Comparison of ENCODE assay signal across 23 cellular contexts in genomic region chr17:36505171-36505570, GRCh38. TPM values are rescaled to one million over a fixed set of nuclear protein-coding genes. Genes with fewer than 3 reads are reported as not detected.
DNase-seq lines count a peak whose midpoint lies in the region; ATAC-seq, FAIRE-seq and TF ChIP-seq lines count a peak whose summit lies in the region.
"Had no signal": no experiment of that assay in that cellular context is flagged by ENCODE, and none has a peak within 500 bp of the region (broad histone marks: within the 10 kb centered on the region; RNA-seq: fewer than 3 reads in every experiment).

No MANE protein-coding gene starts in this region.

- H3K36me3 Mint-ChIP-seq in Calu3 (ENCODE audit: insufficient read depth, unreplicated experiment): peaks cover 40% of the 10 kb centered on the region

- H3K9me3 ChIP-seq in K562 (replicated peaks; ENCODE audit: control insufficient read depth, insufficient read depth, low read depth, low read length): no peaks in the 10 kb centered on the region
- H3K9me3 ChIP-seq: Caco-2 had no signal

- no peaks in the 10 kb centered on the region for H3K27me3 ChIP-seq in K562 (ENCODE audit: control insufficient read depth in 2 of 2, insufficient read depth in 2 of 2, low read length in 2 of 2)

- DNase-seq in DMS 273 (lab: John Stamatoyannopoulos, UW; ENCODE audit: unreplicated experiment) (peak; percentile 24), DMS 273 treated with DMSO at 0.1 percent for 48 hours (lab: John Stamatoyannopoulos, UW) (no peak), Calu3 (no peak), K562 (ENCODE audit: extremely low read depth in 1 of 4, low spot score in 3 of 4) (no peak), mesenteric fat pad (ENCODE audit: low spot score) (peak; percentile 81), HPDE6-E6E7 (ENCODE audit: extremely low spot score) (no peak)
- DNase-seq in activated CD4-positive, alpha-beta T cell treated with anti-CD3 and anti-CD28 coated beads for 1 hour: no peak
- DNase-seq: Caco-2; CD8-positive, alpha-beta T cell; GM23248; H9; KG1; MM.1S; NCI-H2029; NCI-H446 treated with DMSO at 0.1 percent for 48 hours; NCI-H69; RPMI8226; SHP77 had no signal

- no peak for TF ChIP-seq RAD21 in K562 (CRISPR knock-in tag; conservative IDR thresholded peaks at IDR 0.05 in 1 of 2, IDR thresholded peaks at IDR 0.05 in 1 of 2)

- intact Hi-C loops in Calu3 (cut with micrococcal nuclease; ENCODE audit: unreplicated experiment) (no loop called here), K562 (cut with micrococcal nuclease) (no loop called here)

- no peak for TF ChIP-seq EP300 in K562 (IDR thresholded peaks at IDR 0.05; ENCODE audit: low read length)

- H3K27me3 Mint-ChIP-seq in Calu3 (ENCODE audit: unreplicated experiment): no peaks in the 10 kb centered on the region
- H3K27me3 Mint-ChIP-seq: B cell had no signal

- peak overlapping the region; percentile 21 for H3K27ac Mint-ChIP-seq in Calu3 (ENCODE audit: unreplicated experiment)
- H3K27ac Mint-ChIP-seq: B cell; CD8-positive, alpha-beta T cell had no signal

- H3K36me3 ChIP-seq in K562 (ENCODE audit: control insufficient read depth, insufficient read depth, low read length): peaks cover 98% of the 10 kb centered on the region

- no peak overlapping the region for H3K27ac ChIP-seq in K562 (ENCODE audit: extremely low read depth, low read depth, low read length)
- H3K27ac ChIP-seq: 22Rv1, C4-2B, GM23248 had no signal

- H4K20me1 ChIP-seq in K562 (replicated peaks; ENCODE audit: control insufficient read depth, insufficient read depth, low read length): no peaks in the 10 kb centered on the region; the same call in 1 of the 2 replicates

- WGBS in K562 (ENCODE audit: insufficient coverage, low coverage, missing lambda C conversion rate): 89% methylated on average over 7 of the region's 8 CpGs

- no peaks in the 10 kb centered on the region for H3K79me2 ChIP-seq in K562 (ENCODE audit: control insufficient read depth, insufficient read depth, low read length)

- in situ Hi-C loops in K562 (cut with MboI): no loop called here

- BruUV-seq in Calu3 (replicated peaks; lab: Mats Ljungman, UMichigan) (no TSS peak), K562 (replicated peaks; lab: Mats Ljungman, UMichigan) (no TSS peak)

- H2AFZ ChIP-seq in K562 (ENCODE audit: low read depth, low read length): no peak overlapping the region
- H2AFZ ChIP-seq: GM23248 had no signal

- TF ChIP-seq CTCF in Calu3 (IDR thresholded peaks at IDR 0.05; ENCODE audit: unreplicated experiment) (no peak), K562 (IDR thresholded peaks at IDR 0.05 in 2 of 3, conservative IDR thresholded peaks at IDR 0.05 in 1 of 3; ENCODE audit: insufficient read depth in 2 of 3, low read depth in 1 of 3, low read length in 3 of 3) (no peak)

- H3K9me3 Mint-ChIP-seq in Calu3 (ENCODE audit: low read depth, unreplicated experiment): no peaks in the 10 kb centered on the region
- H3K9me3 Mint-ChIP-seq: CD8-positive, alpha-beta T cell; H9 had no signal

- H3K9me1 ChIP-seq in K562 (ENCODE audit: control insufficient read depth, insufficient read depth, low read length): no peaks in the 10 kb centered on the region

- peaks cover 0 to 3% of the 10 kb centered on the region in 2 experiments; a peak in 1 of 5 replicates for H3K4me1 ChIP-seq in K562 (replicated peaks in 1 of 2; ENCODE audit: control insufficient read depth in 2 of 2, insufficient read depth in 2 of 2, low read length in 2 of 2)
- H3K4me1 ChIP-seq: Caco-2 had no signal

- H3K4me3 Mint-ChIP-seq in Calu3 (ENCODE audit: low read depth, unreplicated experiment): no peak overlapping the region
- H3K4me3 Mint-ChIP-seq: B cell; CD8-positive, alpha-beta T cell; H9 had no signal

- no peak for ATAC-seq in K562
- ATAC-seq: CD8-positive, alpha-beta T cell had no signal

- no peak for FAIRE-seq in K562 (lab: Jason Lieb, UNC)
- FAIRE-seq: GM18507, HTR-8/SVneo had no signal

- no peak overlapping the region for H3K4me3 ChIP-seq in K562
- H3K4me3 ChIP-seq: GM23248 had no signal

- CTCF ChIA-PET in Calu3 (lab: Charles Lee): no interaction called here
- CTCF ChIA-PET in K562 (lab: Yijun Ruan, JAX; ENCODE audit: low intra/inter-chr PET ratio): no interaction called here

- no peaks in the 10 kb centered on the region for H3K4me1 Mint-ChIP-seq in Calu3 (ENCODE audit: low read depth, unreplicated experiment)
- H3K4me1 Mint-ChIP-seq: B cell, H9 had no signal

- TF ChIP-seq POLR2A in K562 (conservative IDR thresholded peaks at IDR 0.05): no peak

- POLR2A ChIA-PET in K562 (lab: Yijun Ruan, JAX): interaction anchor here (0.7 to 1.3 kb wide), 3 partner anchors 10 to 21 kb away, joined by 3 to 5 read pairs (median 4); partner anchors contain the start of gene ZNHIT3

- no peak overlapping the region for H3K4me2 ChIP-seq in K562 (ENCODE audit: insufficient read depth, low read length)

- 0 out of 4 replicates have a peak overlapping the region, but pooled peaks of 1 of the 2 experiments have one; percentile 29 for H3K9ac ChIP-seq in K562 (ENCODE audit: insufficient read depth in 1 of 2, low read depth in 2 of 2, low read length in 2 of 2)
- H3K9ac ChIP-seq: GM23248 had no signal

RNA-seq across cellular contexts. Expression of gene ZNHIT3, which starts 18.7 kb away (rescaled TPM):
- total RNA-seq in Calu3 (2022): 32.6 and 33.6 TPM in 2 replicates
- 32.7 and 39.4 TPM in 2 replicates for total RNA-seq in K562 (2011; cell fraction: chromatin; rRNA removed; ENCODE audit: low replicate concordance)
- 29.9 and 34.3 TPM in 2 replicates for total RNA-seq in K562 (2011; cell fraction: nucleolus; rRNA removed)
- total RNA-seq in K562 (2011; cell fraction: nucleoplasm; rRNA removed): 39.5 and 43.7 TPM in 2 replicates
- total RNA-seq in K562 (2014; rRNA removed): 45.0 and 52.6 TPM in 2 replicates
- 90.9 and 92.3 TPM in 2 replicates for total RNA-seq in K562 (2014; rRNA removed; fragmentation: Illumina TruSeq; extraction: Trizol)
- 79.6 and 88.4 TPM in 2 replicates for total RNA-seq in K562 (2015; rRNA removed; fragmentation: Illumina TruSeq; extraction: Trizol)
- 52.0 and 60.6 TPM in 2 replicates for total RNA-seq in K562 (2021)
- 103 and 146 TPM in 2 replicates for polyA plus RNA-seq in K562 (2011; rRNA removed)
- polyA plus RNA-seq in K562 (2011; cell fraction: cytosol; rRNA removed): 68.0 and 87.6 TPM in 2 replicates
- polyA plus RNA-seq in K562 (2011; cell fraction: nucleus; rRNA removed): 35.6 and 45.0 TPM in 2 replicates
- polyA plus RNA-seq in K562 (2012): 62.6 and 68.8 TPM in 2 replicates
- polyA plus RNA-seq in K562 (2014; fragmentation: Illumina TruSeq; extraction: Trizol): 72.5 and 76.3 TPM in 2 replicates
- 100 to 1,000 TPM; 270 to 300 TPM for polyA plus RNA-seq in K562 (2014; fragmentation: Nextera tagmentation; extraction: Ambion mirVana)
- 88.4 and 95.7 TPM in 2 replicates for polyA plus RNA-seq in K562 (2014; rRNA removed)
- 40.6 and 42.8 TPM in 2 replicates for polyA minus RNA-seq in K562 (2011; rRNA and poly(A)+ RNA removed)
- polyA minus RNA-seq in K562 (2011; cell fraction: cytosol; rRNA and poly(A)+ RNA removed): 14.8 and 15.9 TPM in 2 replicates
- 14.4 and 18.1 TPM in 2 replicates for polyA minus RNA-seq in K562 (2011; cell fraction: nucleus; rRNA and poly(A)+ RNA removed)
- total RNA-seq in mesenteric fat pad: 19.1 TPM

RNA-seq across cellular contexts. Expression of gene MYO19, which starts 29.5 kb away (rescaled TPM):
- total RNA-seq in Calu3 (2022) (155 and 156 TPM in 2 replicates), K562 (2014; rRNA removed) (129 and 163 TPM in 2 replicates), K562 (2014; rRNA removed; fragmentation: Illumina TruSeq; extraction: Trizol) (106 and 112 TPM in 2 replicates), K562 (2015; rRNA removed; fragmentation: Illumina TruSeq; extraction: Trizol) (117 and 121 TPM in 2 replicates), K562 (2021) (136 and 153 TPM in 2 replicates), mesenteric fat pad (46.8 TPM)
- 1,055 and 1,571 TPM in 2 replicates for total RNA-seq in K562 (2011; cell fraction: chromatin; rRNA removed; ENCODE audit: low replicate concordance)
- 696 and 717 TPM in 2 replicates for total RNA-seq in K562 (2011; cell fraction: nucleolus; rRNA removed)
- 748 and 751 TPM in 2 replicates for total RNA-seq in K562 (2011; cell fraction: nucleoplasm; rRNA removed)
- polyA plus RNA-seq in K562 (2011; rRNA removed) (115 and 135 TPM in 2 replicates), K562 (2014; fragmentation: Illumina TruSeq; extraction: Trizol) (139 and 162 TPM in 2 replicates), K562 (2014; fragmentation: Nextera tagmentation; extraction: Ambion mirVana) (10 to 100 TPM; 21.6 to 24.5 TPM), K562 (2014; rRNA removed) (176 and 178 TPM in 2 replicates)
- 96.3 and 184 TPM in 2 replicates for polyA plus RNA-seq in K562 (2011; cell fraction: cytosol; rRNA removed)
- 697 and 1,515 TPM in 2 replicates for polyA plus RNA-seq in K562 (2011; cell fraction: nucleus; rRNA removed)
- polyA plus RNA-seq in K562 (2012): 69.8 and 106 TPM in 2 replicates
- 105 and 166 TPM in 2 replicates for polyA minus RNA-seq in K562 (2011; rRNA and poly(A)+ RNA removed)
- polyA minus RNA-seq in K562 (2011; cell fraction: cytosol; rRNA and poly(A)+ RNA removed): 66.4 and 70.3 TPM in 2 replicates
- polyA minus RNA-seq in K562 (2011; cell fraction: nucleus; rRNA and poly(A)+ RNA removed): 226 and 316 TPM in 2 replicates

RNA-seq across cellular contexts. Expression of gene PIGW, which starts 29.6 kb away (rescaled TPM):
- total RNA-seq in Calu3 (2022) (71.1 and 78.9 TPM in 2 replicates), K562 (2014; rRNA removed) (13.0 and 13.8 TPM in 2 replicates), K562 (2014; rRNA removed; fragmentation: Illumina TruSeq; extraction: Trizol) (24.7 and 27.8 TPM in 2 replicates), K562 (2015; rRNA removed; fragmentation: Illumina TruSeq; extraction: Trizol) (21.2 TPM in 2 replicates), K562 (2021) (22.1 and 26.9 TPM in 2 replicates), mesenteric fat pad (8.9 TPM)
- 12.0 and 21.0 TPM in 2 replicates for total RNA-seq in K562 (2011; cell fraction: chromatin; rRNA removed; ENCODE audit: low replicate concordance)
- total RNA-seq in K562 (2011; cell fraction: nucleolus; rRNA removed): 9.6 and 12.7 TPM in 2 replicates
- total RNA-seq in K562 (2011; cell fraction: nucleoplasm; rRNA removed): 22.6 and 29.7 TPM in 2 replicates
- polyA plus RNA-seq in K562 (2011; rRNA removed) (14.5 and 26.2 TPM in 2 replicates), K562 (2014; fragmentation: Illumina TruSeq; extraction: Trizol) (29.4 and 33.9 TPM in 2 replicates), K562 (2014; fragmentation: Nextera tagmentation; extraction: Ambion mirVana) (10 to 100 TPM in 1 of 2 experiments, 1 to 10 TPM in 1; 9.5 to 15.4 TPM), K562 (2014; rRNA removed) (16.5 and 25.0 TPM in 2 replicates)
- polyA plus RNA-seq in K562 (2011; cell fraction: cytosol; rRNA removed): 11.9 and 12.9 TPM in 2 replicates
- polyA plus RNA-seq in K562 (2011; cell fraction: nucleus; rRNA removed): 5.3 and 6.3 TPM in 2 replicates
- 13.2 and 26.4 TPM in 2 replicates for polyA plus RNA-seq in K562 (2012)
- 6.9 and 11.8 TPM in 2 replicates for polyA minus RNA-seq in K562 (2011; rRNA and poly(A)+ RNA removed)
- 4.5 and 8.8 TPM in 2 replicates for polyA minus RNA-seq in K562 (2011; cell fraction: cytosol; rRNA and poly(A)+ RNA removed)
- polyA minus RNA-seq in K562 (2011; cell fraction: nucleus; rRNA and poly(A)+ RNA removed): 4.6 and 5.0 TPM in 2 replicates

RNA-seq across cellular contexts. Expression of gene GGNBP2, which starts 39.5 kb away (rescaled TPM):
- total RNA-seq in Calu3 (2022) (266 and 274 TPM in 2 replicates), K562 (2014; rRNA removed) (46.9 and 51.4 TPM in 2 replicates), K562 (2014; rRNA removed; fragmentation: Illumina TruSeq; extraction: Trizol) (64.1 and 66.0 TPM in 2 replicates), K562 (2015; rRNA removed; fragmentation: Illumina TruSeq; extraction: Trizol) (61.5 and 71.3 TPM in 2 replicates), K562 (2021) (53.2 and 60.5 TPM in 2 replicates), mesenteric fat pad (75.4 TPM)
- 160 and 249 TPM in 2 replicates for total RNA-seq in K562 (2011; cell fraction: chromatin; rRNA removed; ENCODE audit: low replicate concordance)
- 57.2 and 67.9 TPM in 2 replicates for total RNA-seq in K562 (2011; cell fraction: nucleolus; rRNA removed)
- 114 and 172 TPM in 2 replicates for total RNA-seq in K562 (2011; cell fraction: nucleoplasm; rRNA removed)
- polyA plus RNA-seq in K562 (2011; rRNA removed) (87.7 and 96.6 TPM in 2 replicates), K562 (2014; fragmentation: Illumina TruSeq; extraction: Trizol) (78.8 and 89.8 TPM in 2 replicates), K562 (2014; fragmentation: Nextera tagmentation; extraction: Ambion mirVana) (10 to 100 TPM; 35.7 to 41.0 TPM), K562 (2014; rRNA removed) (71.6 and 76.5 TPM in 2 replicates)
- 46.2 and 46.7 TPM in 2 replicates for polyA plus RNA-seq in K562 (2011; cell fraction: cytosol; rRNA removed)
- 119 and 123 TPM in 2 replicates for polyA plus RNA-seq in K562 (2011; cell fraction: nucleus; rRNA removed)
- 55.0 and 62.9 TPM in 2 replicates for polyA plus RNA-seq in K562 (2012)
- polyA minus RNA-seq in K562 (2011; rRNA and poly(A)+ RNA removed): 76.8 and 116 TPM in 2 replicates
- polyA minus RNA-seq in K562 (2011; cell fraction: cytosol; rRNA and poly(A)+ RNA removed): 22.1 and 22.6 TPM in 2 replicates
- 31.4 and 44.9 TPM in 2 replicates for polyA minus RNA-seq in K562 (2011; cell fraction: nucleus; rRNA and poly(A)+ RNA removed)

Comparison
In these comparisons a context has a peak if more than half of its experiments do, and no peak if none do; other contexts are left out.
1. DNase-seq: peak in DMS 273 (single experiment) and mesenteric fat pad (single experiment); none in DMS 273 treated with DMSO at 0.1 percent for 48 hours (single experiment), Calu3 (single experiment), K562 (0 of 4), HPDE6-E6E7 (single experiment) and activated CD4-positive, alpha-beta T cell treated with anti-CD3 and anti-CD28 coated beads for 1 hour (single experiment).